ENCODE assay signal across 8 cellular contexts in genomic region chr5:173547579-173547978, GRCh38.
DNase-seq lines count a peak whose midpoint lies in the region; ATAC-seq, FAIRE-seq and TF ChIP-seq lines count a peak whose summit lies in the region.
"Had no signal": no experiment of that assay in that cellular context is flagged by ENCODE, and none has a peak within 500 bp of the region (broad histone marks: within the 10 kb centered on the region; RNA-seq: fewer than 3 reads in every experiment).

No MANE protein-coding gene starts in this region.

- TF ChIP-seq RAD21 in HepG2 (CRISPR knock-in tag; IDR thresholded peaks at IDR 0.05) = no peak

- no TSS peak for BruUV-seq in HepG2 (replicated peaks; lab: Mats Ljungman, UMichigan)

- H3K9me3 ChIP-seq in thyroid gland = no peaks in the 10 kb centered on the region
- H3K9me3 ChIP-seq in HepG2 (ENCODE audit: low read length) = no peaks in the 10 kb centered on the region

- TF ChIP-seq POLR2A in thyroid gland (IDR thresholded peaks at IDR 0.05) = no peak
- no peak for TF ChIP-seq POLR2A in HepG2 (IDR thresholded peaks at IDR 0.05; ENCODE audit: insufficient read depth in 1 of 2, low read depth in 2 of 2, low read length in 2 of 2)

- H3K27ac ChIP-seq in brain microvascular endothelial cell (no peak overlapping the region), thyroid gland (no peak overlapping the region), HepG2 (ENCODE audit: extremely low read length, insufficient read depth, low read length) (no peak overlapping the region)

- DNase-seq in GM19239 (ENCODE audit: insufficient read length, low spot score) (peak; percentile 24), brain microvascular endothelial cell (peak; percentile 27), thyroid gland (peak; percentile 8 to 23), HepG2 (ENCODE audit: low spot score) (no peak), cortex of kidney (lab: John Stamatoyannopoulos, UW) (no peak), HuH-7 (ENCODE audit: low spot score) (no peak)
- DNase-seq: NCI-H187 had no signal

- H3K4me3 ChIP-seq in brain microvascular endothelial cell (ENCODE audit: low read depth, low read length) = no peak overlapping the region
- H3K4me3 ChIP-seq in thyroid gland (replicated peaks in 1 of 3) = no peak overlapping the region
- H3K4me3 ChIP-seq in HepG2 (replicated peaks in 1 of 3; ENCODE audit: insufficient read depth in 1 of 3, low read depth in 2 of 3, low read length in 3 of 3) = no peak overlapping the region

- H3K4me2 ChIP-seq in HepG2 (ENCODE audit: low read depth, low read length) = no peak overlapping the region

- H3K36me3 ChIP-seq in brain microvascular endothelial cell (replicated peaks) (no peaks in the 10 kb centered on the region), thyroid gland (no peaks in the 10 kb centered on the region), HepG2 (replicated peaks in 1 of 2; ENCODE audit: control insufficient read depth in 1 of 2, insufficient read depth in 2 of 2, low read length in 2 of 2) (no peaks in the 10 kb centered on the region)

- H3K27me3 ChIP-seq in brain microvascular endothelial cell (replicated peaks) (no peaks in the 10 kb centered on the region), thyroid gland (no peaks in the 10 kb centered on the region), HepG2 (ENCODE audit: control insufficient read depth in 1 of 2, insufficient read depth in 2 of 2, low read length in 2 of 2) (peaks cover 0 to 28% of the 10 kb centered on the region in 2 experiments; a peak in 1 of 5 replicates)

- TF ChIP-seq CTCF in brain microvascular endothelial cell (IDR thresholded peaks at IDR 0.05; ENCODE audit: low read depth, low read length, missing control alignments) (no peak), thyroid gland (IDR thresholded peaks at IDR 0.05) (no peak), HepG2 (CRISPR knock-in tag; IDR thresholded peaks at IDR 0.05) (no peak)

- CTCF ChIA-PET in HepG2 (lab: Yijun Ruan, JAX; ENCODE audit: low intra/inter-chr PET ratio, low total read pairs) = no interaction called here

- no peak overlapping the region for H3K9ac ChIP-seq in HepG2 (ENCODE audit: insufficient read depth, low read depth, low read length)

- no peaks in the 10 kb centered on the region for H3K79me2 ChIP-seq in HepG2 (ENCODE audit: insufficient read depth, low read length)

- FAIRE-seq in GM19239 (lab: Jason Lieb, UNC) (peak; percentile 54), HepG2 (lab: Jason Lieb, UNC) (no peak)

- no peak for TF ChIP-seq EP300 in HepG2 (IDR thresholded peaks at IDR 0.05; ENCODE audit: low read depth in 2 of 2, low read length in 2 of 2)
- TF ChIP-seq EP300 in HepG2 (CRISPR knock-in tag; IDR thresholded peaks at IDR 0.05; ENCODE audit: borderline replicate concordance) = no peak

- no peak overlapping the region for H2AFZ ChIP-seq in HepG2 (ENCODE audit: low read length)

- intact Hi-C loops in thyroid gland (cut with DNase I) (no loop called here), HepG2 (cut with micrococcal nuclease; ENCODE audit: unreplicated experiment) (no loop called here)

- in situ Hi-C loops in brain microvascular endothelial cell (cut with HindIII; ENCODE audit: low pct_ligation_motif_present, low sequenced_read_pairs) = no loop called here
- in situ Hi-C loops in HepG2 (cut with HindIII; ENCODE audit: extremely low pct_ligation_motif_present, low pct_unique_long_range_greater_than_20kb) = no loop called here

- H3K4me1 ChIP-seq in thyroid gland = no peaks in the 10 kb centered on the region
- no peaks in the 10 kb centered on the region for H3K4me1 ChIP-seq in HepG2 (ENCODE audit: insufficient read depth, low read length)

- ATAC-seq in HG03095 (IDR thresholded peaks at IDR 0.05; ENCODE audit: unreplicated experiment) = peak; percentile 93
- no peak for ATAC-seq in HepG2

- no peaks in the 10 kb centered on the region; the same call in 1 of the 2 replicates for H4K20me1 ChIP-seq in HepG2 (ENCODE audit: insufficient read depth, low read length)

- POLR2A ChIA-PET in HepG2 (lab: Yijun Ruan, JAX) = no interaction called here

- 67 to 88% methylated on average over 2 to 3 of the region's 3 CpGs for WGBS in thyroid gland, 2 donors
- WGBS in HepG2 (ENCODE audit: low lambda C conversion rate) = 58% methylated on average over 3 of the region's 3 CpGs

TF ChIP-seq in HepG2, 621 proteins besides CTCF, POLR2A, EP300 and RAD21:
- TF ChIP-seq REST (IDR thresholded peaks at IDR 0.05; ENCODE audit: borderline replicate concordance in 1 of 2, low read depth in 1 of 2, low read length in 2 of 2) (no peak), NCOR1 (IDR thresholded peaks at IDR 0.05; ENCODE audit: borderline replicate concordance, low read length) (no peak), MED8 (CRISPR knock-in tag; IDR thresholded peaks at IDR 0.05; ENCODE audit: insufficient replicate concordance) (no peak), ZNF136 (CRISPR knock-in tag; IDR thresholded peaks at IDR 0.05; ENCODE audit: low read depth) (no peak), KDM6A (CRISPR knock-in tag; IDR thresholded peaks at IDR 0.05; ENCODE audit: low read depth) (no peak), ZNF496 (CRISPR knock-in tag; IDR thresholded peaks at IDR 0.05; ENCODE audit: insufficient replicate concordance) (no peak), FOXC1 (CRISPR knock-in tag; IDR thresholded peaks at IDR 0.05; ENCODE audit: borderline replicate concordance) (no peak), PHF20 (CRISPR knock-in tag; IDR thresholded peaks at IDR 0.05) (no peak), GATAD2A (CRISPR knock-in tag; IDR thresholded peaks at IDR 0.05) (no peak), ZSCAN31 (CRISPR knock-in tag; IDR thresholded peaks at IDR 0.05; ENCODE audit: low read depth) (no peak), NFIC (IDR thresholded peaks at IDR 0.05; ENCODE audit: low read length) (no peak), MBD4 (IDR thresholded peaks at IDR 0.05; ENCODE audit: borderline replicate concordance, low read length) (no peak), ZMYM3 (CRISPR knock-in tag; IDR thresholded peaks at IDR 0.05) (no peak), PCBP1 (IDR thresholded peaks at IDR 0.05; ENCODE audit: borderline replicate concordance, low read depth, low read length) (no peak), ZNF563 (CRISPR knock-in tag; IDR thresholded peaks at IDR 0.05) (no peak)

Comparison
In these comparisons a context has a peak if more than half of its experiments do, and no peak if none do; other contexts are left out.
1. DNase-seq: peak in GM19239 (single experiment), brain microvascular endothelial cell (single experiment) and thyroid gland (2 of 2); none in HepG2 (single experiment), cortex of kidney (single experiment) and HuH-7 (single experiment).